Comparison of ENCODE assay signal across 8 cellular contexts in the genomic region with DNA sequence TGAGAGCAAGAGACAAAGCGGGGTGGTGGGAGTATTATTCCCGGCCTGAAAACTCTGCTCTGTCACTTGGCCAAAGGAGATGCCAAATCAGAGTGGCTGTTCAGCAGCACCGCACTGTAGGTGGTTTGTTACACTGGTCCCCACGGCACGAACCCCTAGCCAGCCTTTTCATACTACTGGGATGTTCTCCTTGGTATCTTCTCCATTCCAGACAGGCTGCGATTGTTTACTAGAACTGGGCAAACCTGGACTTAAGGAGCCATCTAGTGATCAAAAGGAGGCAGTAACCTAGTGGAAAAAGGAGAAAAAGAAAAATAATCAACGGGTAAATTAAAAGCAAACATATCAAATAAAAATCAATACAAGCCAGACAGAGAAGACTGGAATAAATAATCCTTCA. TPM values are rescaled to one million over a fixed set of nuclear protein-coding genes. Genes with fewer than 3 reads are reported as not detected.
DNase-seq lines count a peak whose midpoint lies in the region; ATAC-seq and TF ChIP-seq lines count a peak whose summit lies in the region.

No MANE protein-coding gene starts in this region.

- POLR2A ChIA-PET in RWPE1 (lab: Yijun Ruan, JAX; ENCODE audit: low non-redundant PET): no interaction called here

- H3K27ac ChIP-seq in RWPE1: no peak overlapping the region

- H3K4me3 ChIP-seq in GM12875 (ENCODE audit: low read depth, low read length): no peak overlapping the region

- DNase-seq in RWPE1 (ENCODE audit: low spot score) (peak; percentile 32), iris pigment epithelial cell (ENCODE audit: low read depth) (peak; percentile 55), omental fat pad (ENCODE audit: low spot score) (no peak)
- DNase-seq in stimulated activated CD8-positive, alpha-beta memory T cell treated with anti-CD3 and anti-CD28 coated beads, Interleukin-4, amount 100 ng/mL, for 48 hours: no peak

- CTCF ChIA-PET in RWPE1 (lab: Yijun Ruan, JAX): no interaction called here

- ATAC-seq in HG02884 (IDR thresholded peaks at IDR 0.05; ENCODE audit: unreplicated experiment) (peak; percentile 68), HG03095 (IDR thresholded peaks at IDR 0.05; ENCODE audit: unreplicated experiment) (no peak), omental fat pad (ENCODE audit: low FRiP score) (no peak), HG03342 (IDR thresholded peaks at IDR 0.05; ENCODE audit: unreplicated experiment) (no peak)

- TF ChIP-seq CTCF in GM12875 (IDR thresholded peaks at IDR 0.05; ENCODE audit: borderline replicate concordance, insufficient read depth, low read depth, low read length): 0 out of 2 replicates have a peak, but pooled peaks have one; percentile 19
- 0 out of 2 replicates have a peak, but pooled peaks have one; percentile 13 for TF ChIP-seq CTCF in RWPE1 (conservative IDR thresholded peaks at IDR 0.05; ENCODE audit: low read depth)
- no peak for TF ChIP-seq CTCF in omental fat pad (IDR thresholded peaks at IDR 0.05)

RNA-seq across cellular contexts. Expression of a gene that starts 58.9 kb away (rescaled TPM):
- total RNA-seq in omental fat pad: 10 to 100 TPM; 10.5 to 15.9 (median 11.5) TPM

Comparison
In these comparisons a context has a peak if more than half of its experiments do, and no peak if none do; other contexts are left out.
1. CTCF ChIP-seq: peak in GM12875 (single experiment) and RWPE1 (single experiment); none in omental fat pad (0 of 3).
2. DNase-seq: peak in RWPE1 (single experiment) and iris pigment epithelial cell (single experiment); none in omental fat pad (single experiment) and stimulated activated CD8-positive, alpha-beta memory T cell treated with anti-CD3 and anti-CD28 coated beads, Interleukin-4, amount 100 ng/mL, for 48 hours (single experiment).